ENCODE assay signal across 33 cellular contexts in genomic region chr7:149763563-149764240, GRCh38. TPM values are rescaled to one million over a fixed set of nuclear protein-coding genes. Genes with fewer than 3 reads are reported as not detected.
"Had no signal": no experiment of that assay in that cellular context is flagged by ENCODE, and none has a peak within 500 bp of the region (broad histone marks: within the 10 kb centered on the region; RNA-seq: fewer than 3 reads in every experiment).

No MANE protein-coding gene starts in this region.

- H3K9me3 Mint-ChIP-seq: activated CD4-positive, alpha-beta T cell treated with anti-CD3 and anti-CD28 coated beads, Interleukin-2, amount 10 ng/mL, durations not matched to agents 24 days and 14 days; activated CD8-positive, alpha-beta T cell treated with anti-CD3 and anti-CD28 coated beads for 36 hours; activated naive CD8-positive, alpha-beta T cell treated with anti-CD3 and anti-CD28 coated beads for 36 hours; activated T-cell treated with anti-CD3 and anti-CD28 coated beads, Interleukin-2, amount 50 U/mL, for 72 hours; activated T-helper 17 cell treated with anti-CD3 and anti-CD28 coated beads, Interleukin-2, amount 50 U/mL, for 72 hours had no signal

- ATAC-seq: activated CD8-positive, alpha-beta T cell treated with anti-CD3 and anti-CD28 coated beads for 36 hours; activated T-cell treated with anti-CD3 and anti-CD28 coated beads, Interleukin-2, amount 50 U/mL, for 72 hours; activated T-helper 17 cell treated with anti-CD3 and anti-CD28 coated beads, Interleukin-2, amount 50 U/mL, for 72 hours; Right ventricle myocardium inferior had no signal

- H3K4me3 Mint-ChIP-seq: activated CD4-positive, alpha-beta T cell treated with anti-CD3 and anti-CD28 coated beads, Interleukin-2, amount 10 ng/mL, durations not matched to agents 24 days and 14 days; activated CD8-positive, alpha-beta T cell treated with anti-CD3 and anti-CD28 coated beads for 36 hours; activated naive CD8-positive, alpha-beta T cell treated with anti-CD3 and anti-CD28 coated beads for 36 hours; activated T-cell treated with anti-CD3 and anti-CD28 coated beads, Interleukin-2, amount 50 U/mL, for 72 hours; activated T-helper 17 cell treated with anti-CD3 and anti-CD28 coated beads, Interleukin-2, amount 50 U/mL, for 72 hours had no signal

- H3K4me1 Mint-ChIP-seq: activated CD4-positive, alpha-beta T cell treated with anti-CD3 and anti-CD28 coated beads, Interleukin-2, amount 10 ng/mL, durations not matched to agents 24 days and 14 days; activated naive CD8-positive, alpha-beta T cell treated with anti-CD3 and anti-CD28 coated beads for 36 hours had no signal

- DNase-seq: activated CD4-positive, alpha-beta T cell treated with anti-CD3 and anti-CD28 coated beads, Interleukin-2, amount 10 ng/mL, durations not matched to agents 24 days and 14 days; activated CD4-positive, alpha-beta T cell treated with anti-CD3 and anti-CD28 coated beads, Interleukin-2, amount 50 U/mL, for 4 hours; activated CD8-positive, alpha-beta T cell treated with anti-CD3 and anti-CD28 coated beads for 36 hours; activated effector memory CD4-positive, alpha-beta T cell treated with anti-CD3 and anti-CD28 coated beads, Interleukin-2, amount 50 U/mL, for 16 hours; activated naive CD4-positive, alpha-beta T cell; activated naive CD4-positive, alpha-beta T cell treated with anti-CD3 and anti-CD28 coated beads, Interleukin-2, amount 50 U/mL, for 16 hours; activated naive CD8-positive, alpha-beta T cell treated with anti-CD3 and anti-CD28 coated beads for 36 hours; activated T-cell treated with anti-CD3 and anti-CD28 coated beads, Interleukin-2, amount 50 U/mL, for 1 hour; activated T-cell treated with anti-CD3 and anti-CD28 coated beads, Interleukin-2, amount 50 U/mL, for 72 hours; amniotic stem cell; aorta; brain microvascular endothelial cell; central memory CD4-positive, alpha-beta T cell; Karpas-422; KBM-7; NCI-H1105; NCI-H1417 treated with DMSO at 0.1 percent for 48 hours; NCI-H187 treated with DMSO at 0.1 percent for 48 hours; NCI-H2081; NCI-H345; NCI-H526; NCI-H748 treated with DMSO at 0.1 percent for 48 hours; NK-92 treated with Interleukin-12 subunit alpha and Interleukin-12 subunit beta, amount 100 ng/mL, for 24 hours; PC-9; SW 1271; T-helper 1 cell; T1000; WERI-Rb-1 had no signal

- H2AFZ ChIP-seq: PC-9 had no signal

- H3K36me3 ChIP-seq: brain microvascular endothelial cell had no signal

- H3K4me2 ChIP-seq: PC-9 had no signal

- H3K4me3 ChIP-seq: PC-9 had no signal

- H3K36me3 Mint-ChIP-seq: activated naive CD8-positive, alpha-beta T cell treated with anti-CD3 and anti-CD28 coated beads for 36 hours had no signal

- H3K27me3 Mint-ChIP-seq: activated CD8-positive, alpha-beta T cell treated with anti-CD3 and anti-CD28 coated beads for 36 hours; activated naive CD8-positive, alpha-beta T cell treated with anti-CD3 and anti-CD28 coated beads for 36 hours; activated T-helper 17 cell treated with anti-CD3 and anti-CD28 coated beads, Interleukin-2, amount 50 U/mL, for 72 hours had no signal

- H3K27ac ChIP-seq: brain microvascular endothelial cell, PC-9, RWPE1, WERI-Rb-1 had no signal

- H3K27ac Mint-ChIP-seq: activated CD4-positive, alpha-beta T cell treated with anti-CD3 and anti-CD28 coated beads, Interleukin-2, amount 10 ng/mL, durations not matched to agents 24 days and 14 days; activated CD8-positive, alpha-beta T cell treated with anti-CD3 and anti-CD28 coated beads for 36 hours; activated naive CD8-positive, alpha-beta T cell treated with anti-CD3 and anti-CD28 coated beads for 36 hours; activated T-cell treated with anti-CD3 and anti-CD28 coated beads, Interleukin-2, amount 50 U/mL, for 72 hours; activated T-helper 17 cell treated with anti-CD3 and anti-CD28 coated beads, Interleukin-2, amount 50 U/mL, for 72 hours had no signal

RNA-seq across cellular contexts. Expression of gene ZNF467, which starts 9.7 kb away (rescaled TPM):
- total RNA-seq: activated CD8-positive, alpha-beta memory T cell treated with anti-CD3 and anti-CD28 coated beads for 36 hours; T-helper 2 cell treated with Interferon-gamma antibody and Interleukin-4, amounts not matched to agents 100 ng/mL and 5 ng/mL, for 36 hours had no signal
